1 cellular context compared by ENCODE assay signal in the genomic region with DNA sequence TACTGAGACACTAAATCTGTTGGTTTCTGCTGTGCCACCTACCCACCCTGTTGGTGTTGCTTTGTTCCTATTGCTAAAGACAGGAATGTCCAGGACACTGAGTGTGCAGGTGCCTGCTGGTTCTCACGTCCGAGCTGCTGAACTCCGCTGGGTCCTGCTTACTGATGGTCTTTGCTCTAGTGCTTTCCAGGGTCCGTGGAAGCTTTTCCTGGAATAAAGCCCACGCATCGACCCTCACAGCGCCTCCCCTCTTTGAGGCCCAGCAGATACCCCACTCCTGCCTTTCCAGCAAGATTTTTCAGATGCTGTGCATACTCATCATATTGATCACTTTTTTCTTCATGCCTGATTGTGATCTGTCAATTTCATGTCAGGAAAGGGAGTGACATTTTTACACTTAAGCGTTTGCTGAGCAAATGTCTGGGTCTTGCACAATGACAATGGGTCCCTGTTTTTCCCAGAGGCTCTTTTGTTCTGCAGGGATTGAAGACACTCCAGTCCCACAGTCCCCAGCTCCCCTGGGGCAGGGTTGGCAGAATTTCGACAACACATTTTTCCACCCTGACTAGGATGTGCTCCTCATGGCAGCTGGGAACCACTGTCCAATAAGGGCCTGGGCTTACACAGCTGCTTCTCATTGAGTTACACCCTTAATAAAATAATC.
A peak's percentile ranks its signal among the peaks of the same experiment; 100 is the strongest.
TF ChIP-seq lines count a peak whose summit lies in the region.

No MANE protein-coding gene starts in this region.

TF ChIP-seq in HepG2, 621 proteins besides CTCF, POLR2A, EP300 and RAD21 (continued from another document and continues in another):
- TF ChIP-seq ZNF646 (CRISPR knock-in tag; IDR thresholded peaks at IDR 0.05), result 0 out of 2 replicates have a peak, but pooled peaks have one; percentile 19
- TF ChIP-seq, protein P1, sequence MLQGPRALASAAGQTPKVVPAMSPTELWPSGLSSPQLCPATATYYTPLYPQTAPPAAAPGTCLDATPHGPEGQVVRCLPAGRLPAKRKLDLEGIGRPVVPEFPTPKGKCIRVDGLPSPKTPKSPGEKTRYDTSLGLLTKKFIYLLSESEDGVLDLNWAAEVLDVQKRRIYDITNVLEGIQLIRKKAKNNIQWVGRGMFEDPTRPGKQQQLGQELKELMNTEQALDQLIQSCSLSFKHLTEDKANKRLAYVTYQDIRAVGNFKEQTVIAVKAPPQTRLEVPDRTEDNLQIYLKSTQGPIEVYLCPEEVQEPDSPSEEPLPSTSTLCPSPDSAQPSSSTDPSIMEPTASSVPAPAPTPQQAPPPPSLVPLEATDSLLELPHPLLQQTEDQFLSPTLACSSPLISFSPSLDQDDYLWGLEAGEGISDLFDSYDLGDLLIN (CRISPR knock-in tag; IDR thresholded peaks at IDR 0.05; ENCODE audit: borderline replicate concordance), result no peak
- TF ChIP-seq CC2D1A (CRISPR knock-in tag; IDR thresholded peaks at IDR 0.05), result no peak
- no peak for TF ChIP-seq JUN (CRISPR knock-in tag; IDR thresholded peaks at IDR 0.05)
- TF ChIP-seq ZMYM4 (CRISPR knock-in tag; IDR thresholded peaks at IDR 0.05), result no peak
- no peak for TF ChIP-seq LCORL (IDR thresholded peaks at IDR 0.05)
- peak; percentile 62; the same call in 1 of the 2 replicates for TF ChIP-seq LCORL (CRISPR knock-in tag; IDR thresholded peaks at IDR 0.05)
- TF ChIP-seq PAF1 (CRISPR knock-in tag; IDR thresholded peaks at IDR 0.05), result no peak
- peak; percentile 71; the same call in 1 of the 2 replicates for TF ChIP-seq ZNF670 (CRISPR knock-in tag; IDR thresholded peaks at IDR 0.05; ENCODE audit: borderline replicate concordance)
- TF ChIP-seq BCL6 (CRISPR knock-in tag; IDR thresholded peaks at IDR 0.05), result peak; percentile 54
- no peak for TF ChIP-seq THRA (CRISPR knock-in tag; IDR thresholded peaks at IDR 0.05; ENCODE audit: borderline replicate concordance)
- 0 out of 2 replicates have a peak, but pooled peaks have one; percentile 13 for TF ChIP-seq ZNF101 (CRISPR knock-in tag; IDR thresholded peaks at IDR 0.05; ENCODE audit: borderline replicate concordance, low read depth)
- no peak for TF ChIP-seq ZNF354B (CRISPR knock-in tag; IDR thresholded peaks at IDR 0.05)
- TF ChIP-seq, protein P2, sequence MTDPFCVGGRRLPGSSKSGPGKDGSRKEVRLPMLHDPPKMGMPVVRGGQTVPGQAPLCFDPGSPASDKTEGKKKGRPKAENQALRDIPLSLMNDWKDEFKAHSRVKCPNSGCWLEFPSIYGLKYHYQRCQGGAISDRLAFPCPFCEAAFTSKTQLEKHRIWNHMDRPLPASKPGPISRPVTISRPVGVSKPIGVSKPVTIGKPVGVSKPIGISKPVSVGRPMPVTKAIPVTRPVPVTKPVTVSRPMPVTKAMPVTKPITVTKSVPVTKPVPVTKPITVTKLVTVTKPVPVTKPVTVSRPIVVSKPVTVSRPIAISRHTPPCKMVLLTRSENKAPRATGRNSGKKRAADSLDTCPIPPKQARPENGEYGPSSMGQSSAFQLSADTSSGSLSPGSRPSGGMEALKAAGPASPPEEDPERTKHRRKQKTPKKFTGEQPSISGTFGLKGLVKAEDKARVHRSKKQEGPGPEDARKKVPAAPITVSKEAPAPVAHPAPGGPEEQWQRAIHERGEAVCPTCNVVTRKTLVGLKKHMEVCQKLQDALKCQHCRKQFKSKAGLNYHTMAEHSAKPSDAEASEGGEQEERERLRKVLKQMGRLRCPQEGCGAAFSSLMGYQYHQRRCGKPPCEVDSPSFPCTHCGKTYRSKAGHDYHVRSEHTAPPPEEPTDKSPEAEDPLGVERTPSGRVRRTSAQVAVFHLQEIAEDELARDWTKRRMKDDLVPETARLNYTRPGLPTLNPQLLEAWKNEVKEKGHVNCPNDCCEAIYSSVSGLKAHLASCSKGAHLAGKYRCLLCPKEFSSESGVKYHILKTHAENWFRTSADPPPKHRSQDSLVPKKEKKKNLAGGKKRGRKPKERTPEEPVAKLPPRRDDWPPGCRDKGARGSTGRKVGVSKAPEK (CRISPR knock-in tag; IDR thresholded peaks at IDR 0.05; ENCODE audit: borderline replicate concordance), result peak; percentile 33; the same call in 1 of the 2 replicates
- TF ChIP-seq ZNF143 (CRISPR knock-in tag; IDR thresholded peaks at IDR 0.05), result 0 out of 2 replicates have a peak, but pooled peaks have one; percentile 40
- peak; percentile 73; the same call in 1 of the 2 replicates for TF ChIP-seq SP5 (CRISPR knock-in tag; IDR thresholded peaks at IDR 0.05; ENCODE audit: borderline replicate concordance, low read depth)
- no peak for TF ChIP-seq NR3C1 (CRISPR knock-in tag; IDR thresholded peaks at IDR 0.05)
- peak; percentile 46; the same call in 1 of the 2 replicates for TF ChIP-seq ARID5B (CRISPR knock-in tag; IDR thresholded peaks at IDR 0.05)
- TF ChIP-seq CAMTA2 (CRISPR knock-in tag; IDR thresholded peaks at IDR 0.05; ENCODE audit: borderline replicate concordance), result no peak
- no peak for TF ChIP-seq ZNF30 (CRISPR knock-in tag; IDR thresholded peaks at IDR 0.05)
- TF ChIP-seq NFE2L2 (IDR thresholded peaks at IDR 0.05; ENCODE audit: low read length), result no peak
- no peak for TF ChIP-seq THYN1 (CRISPR knock-in tag; IDR thresholded peaks at IDR 0.05; ENCODE audit: borderline replicate concordance, low read depth)
- TF ChIP-seq GATAD2A (CRISPR knock-in tag; IDR thresholded peaks at IDR 0.05), result peak; percentile 69
- TF ChIP-seq ZNF296 (CRISPR knock-in tag; conservative IDR thresholded peaks at IDR 0.05), result 0 out of 2 replicates have a peak, but pooled peaks have one; percentile 15
- no peak for TF ChIP-seq ELF1 (CRISPR knock-in tag; IDR thresholded peaks at IDR 0.05)
- no peak for TF ChIP-seq FOXP1 (IDR thresholded peaks at IDR 0.05)
- peak; percentile 31; the same call in 1 of the 2 replicates for TF ChIP-seq FOXP1 (CRISPR knock-in tag; IDR thresholded peaks at IDR 0.05)
- 0 out of 2 replicates have a peak, but pooled peaks have one; percentile 41 for TF ChIP-seq HMG20B (CRISPR knock-in tag; conservative IDR thresholded peaks at IDR 0.05)
- 0 out of 2 replicates have a peak, but pooled peaks have one; percentile 18 for TF ChIP-seq SIX1 (CRISPR knock-in tag; IDR thresholded peaks at IDR 0.05; ENCODE audit: borderline replicate concordance)
- TF ChIP-seq ZNF24 (IDR thresholded peaks at IDR 0.05), result no peak
- TF ChIP-seq, protein P3, sequence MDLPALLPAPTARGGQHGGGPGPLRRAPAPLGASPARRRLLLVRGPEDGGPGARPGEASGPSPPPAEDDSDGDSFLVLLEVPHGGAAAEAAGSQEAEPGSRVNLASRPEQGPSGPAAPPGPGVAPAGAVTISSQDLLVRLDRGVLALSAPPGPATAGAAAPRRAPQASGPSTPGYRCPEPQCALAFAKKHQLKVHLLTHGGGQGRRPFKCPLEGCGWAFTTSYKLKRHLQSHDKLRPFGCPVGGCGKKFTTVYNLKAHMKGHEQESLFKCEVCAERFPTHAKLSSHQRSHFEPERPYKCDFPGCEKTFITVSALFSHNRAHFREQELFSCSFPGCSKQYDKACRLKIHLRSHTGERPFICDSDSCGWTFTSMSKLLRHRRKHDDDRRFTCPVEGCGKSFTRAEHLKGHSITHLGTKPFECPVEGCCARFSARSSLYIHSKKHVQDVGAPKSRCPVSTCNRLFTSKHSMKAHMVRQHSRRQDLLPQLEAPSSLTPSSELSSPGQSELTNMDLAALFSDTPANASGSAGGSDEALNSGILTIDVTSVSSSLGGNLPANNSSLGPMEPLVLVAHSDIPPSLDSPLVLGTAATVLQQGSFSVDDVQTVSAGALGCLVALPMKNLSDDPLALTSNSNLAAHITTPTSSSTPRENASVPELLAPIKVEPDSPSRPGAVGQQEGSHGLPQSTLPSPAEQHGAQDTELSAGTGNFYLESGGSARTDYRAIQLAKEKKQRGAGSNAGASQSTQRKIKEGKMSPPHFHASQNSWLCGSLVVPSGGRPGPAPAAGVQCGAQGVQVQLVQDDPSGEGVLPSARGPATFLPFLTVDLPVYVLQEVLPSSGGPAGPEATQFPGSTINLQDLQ (CRISPR knock-in tag; IDR thresholded peaks at IDR 0.05), result no peak
- TF ChIP-seq, protein P4, sequence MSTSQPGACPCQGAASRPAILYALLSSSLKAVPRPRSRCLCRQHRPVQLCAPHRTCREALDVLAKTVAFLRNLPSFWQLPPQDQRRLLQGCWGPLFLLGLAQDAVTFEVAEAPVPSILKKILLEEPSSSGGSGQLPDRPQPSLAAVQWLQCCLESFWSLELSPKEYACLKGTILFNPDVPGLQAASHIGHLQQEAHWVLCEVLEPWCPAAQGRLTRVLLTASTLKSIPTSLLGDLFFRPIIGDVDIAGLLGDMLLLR (CRISPR knock-in tag; IDR thresholded peaks at IDR 0.05), result no peak
- peak; percentile 73; the same call in 1 of the 2 replicates for TF ChIP-seq ZNF292 (CRISPR knock-in tag; IDR thresholded peaks at IDR 0.05; ENCODE audit: borderline replicate concordance, low read depth)
- no peak for TF ChIP-seq MED13 (CRISPR knock-in tag; IDR thresholded peaks at IDR 0.05)
- TF ChIP-seq ZFP37 (CRISPR knock-in tag; IDR thresholded peaks at IDR 0.05; ENCODE audit: borderline replicate concordance), result peak; percentile 41; the same call in 1 of the 2 replicates
- TF ChIP-seq, protein P5, sequence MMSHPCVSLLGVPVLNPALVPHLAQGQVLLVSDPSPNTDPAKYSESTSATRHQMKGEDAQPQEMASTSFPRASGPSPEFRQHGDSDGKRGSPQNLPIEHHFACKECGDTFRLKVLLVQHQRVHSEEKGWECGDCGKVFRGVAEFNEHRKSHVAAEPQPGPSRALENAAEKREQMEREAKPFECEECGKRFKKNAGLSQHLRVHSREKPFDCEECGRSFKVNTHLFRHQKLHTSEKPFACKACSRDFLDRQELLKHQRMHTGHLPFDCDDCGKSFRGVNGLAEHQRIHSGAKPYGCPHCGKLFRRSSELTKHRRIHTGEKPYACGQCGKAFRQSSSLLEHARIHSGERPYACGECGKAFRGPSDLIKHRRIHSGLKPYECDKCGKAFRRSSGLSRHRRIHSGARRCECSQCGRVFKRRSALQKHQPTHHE (CRISPR knock-in tag; IDR thresholded peaks at IDR 0.05; ENCODE audit: borderline replicate concordance), result no peak
